ENCODE assay signal across 1 cellular context in the genomic region with DNA sequence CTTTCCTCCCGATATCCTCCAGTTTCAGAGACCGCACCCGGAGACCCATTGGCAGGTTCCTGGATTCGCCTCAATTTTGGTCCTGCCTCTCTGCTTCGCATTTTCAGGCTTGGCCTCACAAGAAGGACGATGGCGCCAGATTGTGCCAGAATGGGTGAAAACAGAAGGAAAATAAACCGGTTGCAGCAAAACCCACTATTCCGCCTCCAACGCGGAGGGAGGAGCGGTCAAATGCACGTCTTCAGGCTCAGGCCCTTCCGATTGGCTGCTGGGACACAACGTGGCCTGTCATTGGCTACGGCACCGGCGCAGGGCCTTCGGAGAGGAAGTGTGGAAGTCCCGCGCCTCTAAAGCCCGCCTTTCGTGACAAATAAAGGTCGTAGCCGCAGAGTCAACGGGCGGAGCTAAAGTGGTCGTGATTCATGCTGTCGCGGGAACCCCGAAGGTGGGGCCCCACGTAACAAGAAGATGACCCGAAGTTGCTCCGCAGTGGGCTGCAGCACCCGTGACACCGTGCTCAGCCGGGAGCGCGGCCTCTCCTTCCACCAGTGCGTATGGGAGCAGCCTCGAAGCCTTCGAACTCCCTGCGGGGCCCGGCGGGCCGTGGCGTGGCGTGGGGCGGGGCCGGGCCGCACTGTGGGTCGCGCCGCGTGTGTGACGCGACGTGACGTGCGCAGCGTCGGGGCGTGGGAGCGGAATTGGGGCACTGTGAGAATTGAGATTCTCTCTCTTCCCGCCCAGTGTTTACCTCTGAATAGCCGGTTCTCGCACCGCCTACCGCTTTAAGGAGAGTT.
TF ChIP-seq lines count a peak whose summit lies in the region.

TSS of gene THAP9 (plus strand) at position 401 of the 794 bp plus-strand sequence. CDS start at position 469, 68 bp downstream.

TF ChIP-seq in HepG2, 621 proteins besides CTCF, POLR2A, EP300 and RAD21 (continued from another document):
- TF ChIP-seq ZNF558 (CRISPR knock-in tag; IDR thresholded peaks at IDR 0.05; ENCODE audit: borderline replicate concordance) (no peak; the same call in 1 of the 2 replicates), THYN1 (CRISPR knock-in tag; IDR thresholded peaks at IDR 0.05; ENCODE audit: borderline replicate concordance, low read depth) (no peak), FOXK1 (CRISPR knock-in tag; IDR thresholded peaks at IDR 0.05; ENCODE audit: borderline replicate concordance, low read depth) (no peak; the same call in 1 of the 2 replicates), MED8 (CRISPR knock-in tag; IDR thresholded peaks at IDR 0.05; ENCODE audit: insufficient replicate concordance) (peak; percentile 77), TAF1 (CRISPR knock-in tag; IDR thresholded peaks at IDR 0.05) (peak; percentile 78), TFDP2 (CRISPR knock-in tag; IDR thresholded peaks at IDR 0.05) (peak; percentile 94), ZBTB3 (CRISPR knock-in tag; IDR thresholded peaks at IDR 0.05; ENCODE audit: borderline replicate concordance, low read depth) (no peak), U2AF2 (IDR thresholded peaks at IDR 0.05; ENCODE audit: low read depth, low read length) (no peak), ARID3A (IDR thresholded peaks at IDR 0.05; ENCODE audit: low read depth, low read length) (no peak), TCF7L2 (IDR thresholded peaks at IDR 0.05; ENCODE audit: low read depth, low read length) (no peak), HNRNPL (IDR thresholded peaks at IDR 0.05; ENCODE audit: low read depth, low read length) (no peak), PRDM4 (CRISPR knock-in tag; IDR thresholded peaks at IDR 0.05; ENCODE audit: borderline replicate concordance) (no peak), SMC3 (IDR thresholded peaks at IDR 0.05; ENCODE audit: low read length) (no peak), KDM4B (CRISPR knock-in tag; IDR thresholded peaks at IDR 0.05) (peak; percentile 17; the same call in 1 of the 2 replicates), TSC22D2 (CRISPR knock-in tag; IDR thresholded peaks at IDR 0.05; ENCODE audit: borderline replicate concordance) (no peak; the same call in 1 of the 2 replicates), ZBTB37 (CRISPR knock-in tag; IDR thresholded peaks at IDR 0.05) (no peak), NFE2L1 (CRISPR knock-in tag; IDR thresholded peaks at IDR 0.05; ENCODE audit: borderline replicate concordance) (no peak), ZMYM4 (CRISPR knock-in tag; IDR thresholded peaks at IDR 0.05) (peak; percentile 84), ZNF772 (CRISPR knock-in tag; IDR thresholded peaks at IDR 0.05) (peak; percentile 72; the same call in 1 of the 2 replicates), ZNF367 (CRISPR knock-in tag; IDR thresholded peaks at IDR 0.05; ENCODE audit: borderline replicate concordance) (no peak), ZNF616 (CRISPR knock-in tag; IDR thresholded peaks at IDR 0.05; ENCODE audit: low read depth) (peak; percentile 55; the same call in 1 of the 2 replicates), ZNF136 (CRISPR knock-in tag; IDR thresholded peaks at IDR 0.05; ENCODE audit: low read depth) (no peak), ZNF343 (CRISPR knock-in tag; IDR thresholded peaks at IDR 0.05) (no peak), ZNF274 (CRISPR knock-in tag; IDR thresholded peaks at IDR 0.05) (no peak), SP4 (CRISPR knock-in tag; IDR thresholded peaks at IDR 0.05) (peak; percentile 81), CBFB (CRISPR knock-in tag; IDR thresholded peaks at IDR 0.05) (peak; percentile 76), ZSCAN12 (CRISPR knock-in tag; IDR thresholded peaks at IDR 0.05) (0 out of 2 replicates have a peak, but pooled peaks have one; percentile 40), ZNF567 (CRISPR knock-in tag; IDR thresholded peaks at IDR 0.05; ENCODE audit: borderline replicate concordance) (peak; percentile 9; the same call in 1 of the 2 replicates), ZGPAT (CRISPR knock-in tag; IDR thresholded peaks at IDR 0.05) (peak; percentile 97), KLF6 (CRISPR knock-in tag; IDR thresholded peaks at IDR 0.05) (0 out of 2 replicates have a peak, but pooled peaks have one; percentile 16), ZNF335 (CRISPR knock-in tag; IDR thresholded peaks at IDR 0.05) (peak; percentile 57; the same call in 1 of the 2 replicates), ZNF615 (CRISPR knock-in tag; IDR thresholded peaks at IDR 0.05; ENCODE audit: borderline replicate concordance) (peak; percentile 50; the same call in 1 of the 2 replicates), SP140L (CRISPR knock-in tag; IDR thresholded peaks at IDR 0.05; ENCODE audit: borderline replicate concordance) (no peak), DNMT1 (CRISPR knock-in tag; IDR thresholded peaks at IDR 0.05) (0 out of 2 replicates have a peak, but pooled peaks have one; percentile 61), ZNF354B (CRISPR knock-in tag; IDR thresholded peaks at IDR 0.05) (no peak)
- TF ChIP-seq, protein P1, sequence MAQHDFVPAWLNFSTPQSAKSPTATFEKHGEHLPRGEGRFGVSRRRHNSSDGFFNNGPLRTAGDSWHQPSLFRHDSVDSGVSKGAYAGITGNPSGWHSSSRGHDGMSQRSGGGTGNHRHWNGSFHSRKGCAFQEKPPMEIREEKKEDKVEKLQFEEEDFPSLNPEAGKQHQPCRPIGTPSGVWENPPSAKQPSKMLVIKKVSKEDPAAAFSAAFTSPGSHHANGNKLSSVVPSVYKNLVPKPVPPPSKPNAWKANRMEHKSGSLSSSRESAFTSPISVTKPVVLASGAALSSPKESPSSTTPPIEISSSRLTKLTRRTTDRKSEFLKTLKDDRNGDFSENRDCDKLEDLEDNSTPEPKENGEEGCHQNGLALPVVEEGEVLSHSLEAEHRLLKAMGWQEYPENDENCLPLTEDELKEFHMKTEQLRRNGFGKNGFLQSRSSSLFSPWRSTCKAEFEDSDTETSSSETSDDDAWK (CRISPR knock-in tag; IDR thresholded peaks at IDR 0.05) = no peak
- TF ChIP-seq, protein P2, sequence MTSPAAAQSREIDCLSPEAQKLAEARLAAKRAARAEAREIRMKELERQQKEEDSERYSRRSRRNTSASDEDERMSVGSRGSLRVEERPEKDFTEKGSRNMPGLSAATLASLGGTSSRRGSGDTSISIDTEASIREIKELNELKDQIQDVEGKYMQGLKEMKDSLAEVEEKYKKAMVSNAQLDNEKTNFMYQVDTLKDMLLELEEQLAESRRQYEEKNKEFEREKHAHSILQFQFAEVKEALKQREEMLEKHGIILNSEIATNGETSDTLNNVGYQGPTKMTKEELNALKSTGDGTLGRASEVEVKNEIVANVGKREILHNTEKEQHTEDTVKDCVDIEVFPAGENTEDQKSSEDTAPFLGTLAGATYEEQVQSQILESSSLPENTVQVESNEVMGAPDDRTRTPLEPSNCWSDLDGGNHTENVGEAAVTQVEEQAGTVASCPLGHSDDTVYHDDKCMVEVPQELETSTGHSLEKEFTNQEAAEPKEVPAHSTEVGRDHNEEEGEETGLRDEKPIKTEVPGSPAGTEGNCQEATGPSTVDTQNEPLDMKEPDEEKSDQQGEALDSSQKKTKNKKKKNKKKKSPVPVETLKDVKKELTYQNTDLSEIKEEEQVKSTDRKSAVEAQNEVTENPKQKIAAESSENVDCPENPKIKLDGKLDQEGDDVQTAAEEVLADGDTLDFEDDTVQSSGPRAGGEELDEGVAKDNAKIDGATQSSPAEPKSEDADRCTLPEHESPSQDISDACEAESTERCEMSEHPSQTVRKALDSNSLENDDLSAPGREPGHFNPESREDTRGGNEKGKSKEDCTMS (CRISPR knock-in tag; conservative IDR thresholded peaks at IDR 0.05) = no peak
TF ChIP-seq in HepG2: peak in this region for 300.
